ENCODE assay signal across 9 cellular contexts in the genomic region with DNA sequence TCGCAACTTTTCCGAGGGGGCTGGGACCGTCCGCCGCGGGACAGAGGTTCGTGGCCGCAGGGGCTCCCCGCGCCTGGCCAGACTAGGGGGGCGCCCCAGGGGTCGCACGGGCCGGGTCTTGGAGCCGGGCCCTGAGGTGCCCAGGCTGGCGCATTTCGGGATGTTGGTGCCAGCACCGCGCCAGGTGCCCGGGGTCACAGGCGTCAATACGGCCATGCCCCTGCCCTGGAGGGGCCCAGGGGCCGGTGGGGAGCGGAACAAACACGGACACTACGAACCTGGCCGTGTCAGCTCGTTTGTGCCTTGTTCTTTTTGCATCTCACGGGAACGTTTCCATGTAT. TPM values are rescaled to one million over a fixed set of nuclear protein-coding genes. Genes with fewer than 3 reads are reported as not detected.
A peak's percentile ranks its signal among the peaks of the same experiment; 100 is the strongest.
DNase-seq lines count a peak whose midpoint lies in the region; ATAC-seq and TF ChIP-seq lines count a peak whose summit lies in the region.
"Had no signal": no experiment of that assay in that cellular context is flagged by ENCODE, and none has a peak within 500 bp of the region (broad histone marks: within the 10 kb centered on the region; RNA-seq: fewer than 3 reads in every experiment).

No MANE protein-coding gene starts in this region.

- H3K36me3 ChIP-seq in thyroid gland = no peaks in the 10 kb centered on the region

- peaks cover 23% of the 10 kb centered on the region for H3K27me3 Mint-ChIP-seq in activated CD4-positive, alpha-beta T cell treated with anti-CD3 and anti-CD28 coated beads, Interleukin-2, amount 10 ng/mL, durations not matched to agents 7 days and 5 days
- H3K27me3 Mint-ChIP-seq in activated naive CD8-positive, alpha-beta T cell treated with anti-CD3 and anti-CD28 coated beads, Interleukin-2, amount 50 U/mL, for 24 hours = peaks cover 45% of the 10 kb centered on the region

- H3K9me3 ChIP-seq in thyroid gland = no peaks in the 10 kb centered on the region

- H3K27me3 ChIP-seq in layer of hippocampus (ENCODE audit: control insufficient read depth, insufficient read depth, low read length) (peaks cover 2% of the 10 kb centered on the region), thyroid gland (no peaks in the 10 kb centered on the region)

- POLR2A ChIA-PET in activated CD4-positive, alpha-beta T cell treated with anti-CD3 and anti-CD28 coated beads, Interleukin-2, amount 10 ng/mL, durations not matched to agents 7 days and 5 days (lab: Charles Lee) = no interaction called here

- DNase-seq in activated CD4-positive, alpha-beta T cell treated with anti-CD3 and anti-CD28 coated beads, Interleukin-2, amount 10 ng/mL, durations not matched to agents 7 days and 5 days = no peak
- no peak for DNase-seq in activated CD4-positive, alpha-beta T cell treated with anti-CD3 and anti-CD28 coated beads for 4 hours
- no peak for DNase-seq in activated naive CD8-positive, alpha-beta T cell treated with anti-CD3 and anti-CD28 coated beads, Interleukin-2, amount 50 U/mL, for 24 hours
- DNase-seq in thyroid gland = no peak
- DNase-seq in central memory CD4-positive, alpha-beta T cell = no peak
- no peak for DNase-seq in COLO668 (lab: John Stamatoyannopoulos, UW; ENCODE audit: unreplicated experiment)
- DNase-seq in AG08395 (ENCODE audit: low spot score) = no peak

- H3K27ac ChIP-seq in layer of hippocampus (ENCODE audit: low read depth, low read length) (peak overlapping the region; percentile 57), thyroid gland (peak overlapping the region; percentile 15 to 61 (median 28))

- TF ChIP-seq CTCF in thyroid gland (IDR thresholded peaks at IDR 0.05) = no peak

- intact Hi-C loops in thyroid gland (cut with DNase I) = no loop called here

- WGBS in thyroid gland, 2 donors = 14 to 19% methylated on average over 10 to 19 of the region's 30 CpGs

- peak overlapping the region; percentile 7 to 48 (median 27) for H3K4me3 ChIP-seq in thyroid gland (replicated peaks in 1 of 3)

- no peak for TF ChIP-seq POLR2A in thyroid gland (IDR thresholded peaks at IDR 0.05)

- CTCF ChIA-PET in activated CD4-positive, alpha-beta T cell treated with anti-CD3 and anti-CD28 coated beads, Interleukin-2, amount 10 ng/mL, durations not matched to agents 7 days and 5 days (lab: Charles Lee) = interaction anchor here (1.3 kb wide), 1 partner anchor 572 kb away, joined by 3 read pairs; no protein-coding TSS in a partner anchor

- peak overlapping the region; percentile 85 for H3K27ac Mint-ChIP-seq in activated CD4-positive, alpha-beta T cell treated with anti-CD3 and anti-CD28 coated beads, Interleukin-2, amount 10 ng/mL, durations not matched to agents 7 days and 5 days
- peak overlapping the region; percentile 77 for H3K27ac Mint-ChIP-seq in activated naive CD8-positive, alpha-beta T cell treated with anti-CD3 and anti-CD28 coated beads, Interleukin-2, amount 50 U/mL, for 24 hours

- H3K4me1 ChIP-seq in thyroid gland = peaks cover 9 to 34% of the 10 kb centered on the region in 2 donors

- no peaks in the 10 kb centered on the region for H3K9me3 Mint-ChIP-seq in activated CD4-positive, alpha-beta T cell treated with anti-CD3 and anti-CD28 coated beads, Interleukin-2, amount 10 ng/mL, durations not matched to agents 7 days and 5 days
- no peaks in the 10 kb centered on the region for H3K9me3 Mint-ChIP-seq in activated naive CD8-positive, alpha-beta T cell treated with anti-CD3 and anti-CD28 coated beads, Interleukin-2, amount 50 U/mL, for 24 hours

- peaks cover 12% of the 10 kb centered on the region for H3K36me3 Mint-ChIP-seq in activated CD4-positive, alpha-beta T cell treated with anti-CD3 and anti-CD28 coated beads, Interleukin-2, amount 10 ng/mL, durations not matched to agents 7 days and 5 days (ENCODE audit: low read depth)
- peaks cover 2% of the 10 kb centered on the region for H3K36me3 Mint-ChIP-seq in activated naive CD8-positive, alpha-beta T cell treated with anti-CD3 and anti-CD28 coated beads, Interleukin-2, amount 50 U/mL, for 24 hours (ENCODE audit: low read depth)

- H3K4me1 Mint-ChIP-seq in activated CD4-positive, alpha-beta T cell treated with anti-CD3 and anti-CD28 coated beads, Interleukin-2, amount 10 ng/mL, durations not matched to agents 7 days and 5 days = peaks cover 30% of the 10 kb centered on the region
- peaks cover 17% of the 10 kb centered on the region for H3K4me1 Mint-ChIP-seq in activated naive CD8-positive, alpha-beta T cell treated with anti-CD3 and anti-CD28 coated beads, Interleukin-2, amount 50 U/mL, for 24 hours

- no peak for ATAC-seq in activated naive CD8-positive, alpha-beta T cell treated with anti-CD3 and anti-CD28 coated beads, Interleukin-2, amount 50 U/mL, for 24 hours

- H3K4me3 Mint-ChIP-seq in activated CD4-positive, alpha-beta T cell treated with anti-CD3 and anti-CD28 coated beads, Interleukin-2, amount 10 ng/mL, durations not matched to agents 7 days and 5 days = peak overlapping the region; percentile 84
- H3K4me3 Mint-ChIP-seq in activated naive CD8-positive, alpha-beta T cell treated with anti-CD3 and anti-CD28 coated beads, Interleukin-2, amount 50 U/mL, for 24 hours = peak overlapping the region; percentile 81

RNA-seq across cellular contexts. Expression of a gene that starts 0.4 kb away (rescaled TPM):
- 10 to 100 TPM in 1 of 2 experiments, 1 to 10 TPM in 1; 9.4 to 12.5 TPM for total RNA-seq in activated CD4-positive, alpha-beta T cell treated with anti-CD3 and anti-CD28 coated beads, Interleukin-2, amount 10 ng/mL, durations not matched to agents 7 days and 5 days
- 10 to 100 TPM in 3 of 4 donors, 1 to 10 TPM in 1; 7.8 to 19.9 (median 12.8) TPM for total RNA-seq in thyroid gland
- total RNA-seq: HT1080 had no signal

RNA-seq across cellular contexts. Expression of a gene that starts 40.8 kb away (rescaled TPM):
- 10 to 100 TPM; 50.4 to 61.0 TPM for total RNA-seq in activated CD4-positive, alpha-beta T cell treated with anti-CD3 and anti-CD28 coated beads, Interleukin-2, amount 10 ng/mL, durations not matched to agents 7 days and 5 days
- 10 to 100 TPM; 84.7 to 99.3 (median 94.5) TPM for total RNA-seq in thyroid gland
